ENCODE assay signal across 19 cellular contexts in genomic region chr14:106578479-106578878, GRCh38.
"Had no signal": no experiment of that assay in that cellular context is flagged by ENCODE, and none has a peak within 500 bp of the region (broad histone marks: within the 10 kb centered on the region; RNA-seq: fewer than 3 reads in every experiment).

No MANE protein-coding gene starts in this region.

- H3K9me3 Mint-ChIP-seq: activated CD8-positive, alpha-beta T cell treated with anti-CD3 and anti-CD28 coated beads for 36 hours; activated naive CD8-positive, alpha-beta T cell treated with anti-CD3 and anti-CD28 coated beads, Interleukin-2, amount 10 ng/mL, durations not matched to agents 7 days and 5 days; activated T-cell treated with anti-CD3 and anti-CD28 coated beads, Interleukin-2, amount 50 U/mL, for 72 hours had no signal

- H3K27me3 ChIP-seq: hepatocyte had no signal

- H3K27ac ChIP-seq: breast epithelium, gastroesophageal sphincter, hepatocyte, left ventricle myocardium inferior, sigmoid colon, VCaP had no signal

- H3K4me1 Mint-ChIP-seq: activated CD4-positive, alpha-beta T cell treated with anti-CD3 and anti-CD28 coated beads for 36 hours; activated naive CD8-positive, alpha-beta T cell treated with anti-CD3 and anti-CD28 coated beads, Interleukin-2, amount 10 ng/mL, durations not matched to agents 7 days and 5 days; nephron progenitor cell had no signal

- DNase-seq: activated CD4-positive, alpha-beta T cell treated with anti-CD3 and anti-CD28 coated beads for 36 hours; activated CD8-positive, alpha-beta memory T cell treated with anti-CD3 and anti-CD28 coated beads, Interleukin-2, amount 50 U/mL, for 4 hours; activated CD8-positive, alpha-beta T cell treated with anti-CD3 and anti-CD28 coated beads for 36 hours; activated gamma-delta T cell treated with Interleukin-2 at 50 U/mL for 16 hours; activated naive CD8-positive, alpha-beta T cell treated with anti-CD3 and anti-CD28 coated beads, Interleukin-2, amount 10 ng/mL, durations not matched to agents 7 days and 5 days; activated T-cell treated with anti-CD3 and anti-CD28 coated beads, Interleukin-2, amount 50 U/mL, for 72 hours; aorta; dermis blood vessel endothelial cell; kidney; left ventricle myocardium inferior; mesenchymal stem cell; nephron progenitor cell; sigmoid colon; stimulated activated CD4-positive, alpha-beta T cell treated with anti-CD3 and anti-CD28 coated beads, Interleukin-12 subunit alpha, Interleukin-12 subunit beta, amount 100 ng/mL, for 4 hours; stimulated activated naive CD8-positive, alpha-beta T cell treated with anti-CD3 and anti-CD28 coated beads, Interleukin-15, Interleukin-2, amounts not matched to agents 100 U/mL and 50 U/mL, for 24 hours had no signal

- H3K27ac Mint-ChIP-seq: activated CD4-positive, alpha-beta T cell treated with anti-CD3 and anti-CD28 coated beads for 36 hours; activated CD8-positive, alpha-beta T cell treated with anti-CD3 and anti-CD28 coated beads for 36 hours; activated naive CD8-positive, alpha-beta T cell treated with anti-CD3 and anti-CD28 coated beads, Interleukin-2, amount 10 ng/mL, durations not matched to agents 7 days and 5 days; activated T-cell treated with anti-CD3 and anti-CD28 coated beads, Interleukin-2, amount 50 U/mL, for 72 hours; nephron progenitor cell had no signal

- H3K4me3 ChIP-seq: breast epithelium, gastroesophageal sphincter, hepatocyte, left ventricle myocardium inferior, sigmoid colon had no signal

- H3K4me3 Mint-ChIP-seq: activated CD4-positive, alpha-beta T cell treated with anti-CD3 and anti-CD28 coated beads for 36 hours; activated CD8-positive, alpha-beta T cell treated with anti-CD3 and anti-CD28 coated beads for 36 hours; activated naive CD8-positive, alpha-beta T cell treated with anti-CD3 and anti-CD28 coated beads, Interleukin-2, amount 10 ng/mL, durations not matched to agents 7 days and 5 days; activated T-cell treated with anti-CD3 and anti-CD28 coated beads, Interleukin-2, amount 50 U/mL, for 72 hours; nephron progenitor cell had no signal

- H3K4me1 ChIP-seq: breast epithelium, gastroesophageal sphincter, left ventricle myocardium inferior, sigmoid colon had no signal

- H3K9me3 ChIP-seq: breast epithelium, gastroesophageal sphincter, left ventricle myocardium inferior, sigmoid colon had no signal

- H3K79me2 ChIP-seq: hepatocyte had no signal

- ATAC-seq: activated CD4-positive, alpha-beta T cell treated with anti-CD3 and anti-CD28 coated beads for 36 hours; activated CD8-positive, alpha-beta T cell treated with anti-CD3 and anti-CD28 coated beads for 36 hours; activated T-cell treated with anti-CD3 and anti-CD28 coated beads, Interleukin-2, amount 50 U/mL, for 72 hours; gastroesophageal sphincter; stimulated activated naive CD8-positive, alpha-beta T cell treated with anti-CD3 and anti-CD28 coated beads, Interleukin-15, Interleukin-2, amounts not matched to agents 100 U/mL and 50 U/mL, for 24 hours had no signal

- H3K4me2 ChIP-seq: hepatocyte had no signal

- H3K36me3 Mint-ChIP-seq: activated naive CD8-positive, alpha-beta T cell treated with anti-CD3 and anti-CD28 coated beads, Interleukin-2, amount 10 ng/mL, durations not matched to agents 7 days and 5 days had no signal

- H3K36me3 ChIP-seq: breast epithelium, gastroesophageal sphincter, left ventricle myocardium inferior, sigmoid colon had no signal

- H2AFZ ChIP-seq: hepatocyte had no signal
